In the genomic region with DNA sequence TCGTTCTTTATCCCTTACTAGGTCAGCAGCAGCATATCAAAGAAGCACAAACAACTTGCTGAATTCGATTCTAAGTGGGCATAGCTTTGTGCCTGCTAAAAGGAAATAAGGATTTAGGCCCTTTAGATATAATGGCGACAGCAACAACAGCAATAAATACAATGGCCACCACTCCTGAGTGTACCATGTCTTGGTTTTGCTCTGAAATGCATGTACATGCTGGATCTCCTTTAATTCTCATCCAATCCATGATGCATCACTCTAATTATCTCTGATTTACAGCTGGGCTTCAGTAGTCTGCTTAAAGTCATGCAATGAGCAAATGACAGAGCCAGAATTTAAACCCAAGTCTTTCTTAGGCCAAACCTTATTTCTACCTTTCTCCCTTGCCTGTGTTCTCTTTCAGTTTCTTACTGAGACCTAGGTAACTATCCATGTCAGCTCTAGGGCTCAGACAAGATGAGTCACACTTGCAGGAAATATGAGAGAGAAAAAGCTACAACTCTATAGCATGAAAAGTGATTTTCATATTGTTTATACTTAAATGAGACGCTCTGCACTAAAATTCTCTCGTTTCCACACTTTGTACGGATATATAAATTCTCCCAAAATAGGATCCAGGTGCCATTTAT, we compare ENCODE assay signal across 11 cellular contexts.
DNase-seq lines count a peak whose midpoint lies in the region; ATAC-seq and TF ChIP-seq lines count a peak whose summit lies in the region.
"Had no signal": no experiment of that assay in that cellular context is flagged by ENCODE, and none has a peak within 500 bp of the region (broad histone marks: within the 10 kb centered on the region; RNA-seq: fewer than 3 reads in every experiment).

No MANE protein-coding gene starts in this region.

- H3K9me2 ChIP-seq in HCT116 (ENCODE audit: insufficient read depth) = no peaks in the 10 kb centered on the region

- H3K9me3 ChIP-seq in HCT116 (ENCODE audit: control insufficient read depth in 1 of 2, insufficient read depth in 1 of 2, low read depth in 1 of 2, low read length in 2 of 2) = no peaks in the 10 kb centered on the region
- H3K9me3 ChIP-seq in iPS-15b (ENCODE audit: control insufficient read depth, insufficient read depth, low read length) = no peaks in the 10 kb centered on the region

- RAD21 ChIA-PET in HCT116 (lab: Charles Lee; ENCODE audit: low non-redundant PET in 1 of 2, low total read pairs in 2 of 2, uncharacterized antibody in 2 of 2, unreplicated experiment in 2 of 2) = no interaction called here

- BruUV-seq in HCT116 (replicated peaks; lab: Mats Ljungman, UMichigan) = no TSS peak

- H3K4me3 ChIP-seq in HCT116 (replicated peaks in 1 of 2; ENCODE audit: low read depth in 1 of 2, low read length in 2 of 2) (no peak overlapping the region), iPS-15b (ENCODE audit: low read depth, low read length) (no peak overlapping the region)

- no peaks in the 10 kb centered on the region for H3K27me3 ChIP-seq in HCT116 (ENCODE audit: insufficient read depth, low read length)
- no peaks in the 10 kb centered on the region for H3K27me3 ChIP-seq in iPS-15b (ENCODE audit: control insufficient read depth, insufficient read depth, low read length)

- TF ChIP-seq POLR2A in HCT116 (IDR thresholded peaks at IDR 0.05; ENCODE audit: borderline replicate concordance, extremely low read depth, insufficient read depth, insufficient read length) = no peak

- POLR2A ChIA-PET in GM10248 (lab: Yijun Ruan, JAX) (no interaction called here), HCT116 (lab: Charles Lee) (no interaction called here)

- H3K27ac ChIP-seq in HCT116 (ENCODE audit: low read depth, low read length) = no peak overlapping the region
- H3K27ac ChIP-seq: parathyroid adenoma had no signal

- ATAC-seq in HCT116 = no peak
- ATAC-seq in SK-N-SH treated with all-trans-retinoic acid at 6 μM for 48 hours = peak; percentile 86
- ATAC-seq in sciatic nerve = no peak
- ATAC-seq: activated CD4-positive, CD25-positive, alpha-beta regulatory T cell treated with anti-CD3 and anti-CD28 coated beads, Interleukin-2, amount 50 U/mL, for 24 hours had no signal

- H3K9ac ChIP-seq in HCT116 (ENCODE audit: low read length) (no peak overlapping the region), iPS-15b (ENCODE audit: low read depth, low read length) (peak overlapping the region; percentile 9)
- H3K9ac ChIP-seq: parathyroid adenoma had no signal

- H3K4me2 ChIP-seq in HCT116 (ENCODE audit: low read length) = peak overlapping the region; percentile 11; the same call in 1 of the 2 replicates

- H3K79me2 ChIP-seq in HCT116 (ENCODE audit: insufficient read depth, low read length) = no peaks in the 10 kb centered on the region
- H3K79me2 ChIP-seq: parathyroid adenoma had no signal

- TF ChIP-seq RAD21 in HCT116 (IDR thresholded peaks at IDR 0.05; ENCODE audit: low read depth) = no peak

- DNase-seq in GM10248 (ENCODE audit: extremely low spot score) = peak; percentile 17
- no peak for DNase-seq in HCT116 (ENCODE audit: low read depth, low spot score)
- no peak for DNase-seq in activated gamma-delta T cell (lab: John Stamatoyannopoulos, UW)
- DNase-seq in sciatic nerve (ENCODE audit: low spot score) = no peak
- DNase-seq in stimulated activated CD4-positive, alpha-beta T cell treated with anti-CD3 and anti-CD28 coated beads, Interleukin-15, amount 100 ng/mL, for 24 hours = no peak
- no peak for DNase-seq in cerebellum (ENCODE audit: low spot score)
- DNase-seq: stimulated activated CD8-positive, alpha-beta memory T cell treated with anti-CD3 and anti-CD28 coated beads, Interleukin-4, amount 100 ng/mL, for 48 hours had no signal

- peak overlapping the region; percentile 66 for H2AFZ ChIP-seq in HCT116 (ENCODE audit: low read depth, low read length, poor library complexity, severe bottlenecking)
- H2AFZ ChIP-seq: parathyroid adenoma had no signal

- intact Hi-C loops in HCT116 (cut with micrococcal nuclease) (no loop called here), sciatic nerve (cut with DNase I) (no loop called here)

- H3K4me1 ChIP-seq in HCT116 (ENCODE audit: control insufficient read depth in 1 of 2, insufficient read depth in 2 of 2, low read length in 2 of 2) = peaks cover 0 to 40% of the 10 kb centered on the region in 2 experiments; a peak in 3 of 4 replicates
- peaks cover 8% of the 10 kb centered on the region for H3K4me1 ChIP-seq in iPS-15b (ENCODE audit: control insufficient read depth, insufficient read depth, low read length)
- H3K4me1 ChIP-seq: parathyroid adenoma had no signal

- TF ChIP-seq CTCF in GM10248 (IDR thresholded peaks at IDR 0.05; ENCODE audit: control extremely low read depth, extremely low read depth, low read depth, missing control alignments) = no peak
- no peak for TF ChIP-seq CTCF in HCT116 (IDR thresholded peaks at IDR 0.05 in 2 of 3, conservative IDR thresholded peaks at IDR 0.05 in 1 of 3; ENCODE audit: borderline replicate concordance in 1 of 3, insufficient read depth in 1 of 3, low read depth in 2 of 3, low read length in 2 of 3)

- H3K36me3 ChIP-seq in HCT116 (ENCODE audit: control insufficient read depth in 1 of 2, insufficient read depth in 2 of 2, low read length in 2 of 2) = no peaks in the 10 kb centered on the region
- no peaks in the 10 kb centered on the region for H3K36me3 ChIP-seq in iPS-15b (ENCODE audit: control insufficient read depth, insufficient read depth, low read length)

- CTCF ChIA-PET in GM10248 (lab: Yijun Ruan, JAX) (interaction anchor here (1.4 to 1.5 kb wide), 2 partner anchors 33 to 99 kb away, joined by 3 read pairs; no protein-coding TSS in a partner anchor), HCT116 (lab: Charles Lee) (interaction anchor here (0.6 kb wide), 1 partner anchor 44 kb away, joined by 3 read pairs; no protein-coding TSS in a partner anchor)

- no peaks in the 10 kb centered on the region for H4K20me1 ChIP-seq in HCT116 (ENCODE audit: insufficient read depth)

TF ChIP-seq in HCT116, 20 proteins besides CTCF, POLR2A, EP300 and RAD21 (continues in another document):
- TF ChIP-seq YY1 (IDR thresholded peaks at IDR 0.05; ENCODE audit: extremely low read depth, insufficient replicate concordance, low read depth, low read length) = no peak
- TF ChIP-seq, protein P1, sequence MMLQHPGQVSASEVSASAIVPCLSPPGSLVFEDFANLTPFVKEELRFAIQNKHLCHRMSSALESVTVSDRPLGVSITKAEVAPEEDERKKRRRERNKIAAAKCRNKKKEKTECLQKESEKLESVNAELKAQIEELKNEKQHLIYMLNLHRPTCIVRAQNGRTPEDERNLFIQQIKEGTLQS (IDR thresholded peaks at IDR 0.05) = no peak
- no peak for TF ChIP-seq CBX3 (IDR thresholded peaks at IDR 0.05; ENCODE audit: low read depth)
- TF ChIP-seq EZH2 (IDR thresholded peaks at IDR 0.05) = no peak
- TF ChIP-seq, protein P2, sequence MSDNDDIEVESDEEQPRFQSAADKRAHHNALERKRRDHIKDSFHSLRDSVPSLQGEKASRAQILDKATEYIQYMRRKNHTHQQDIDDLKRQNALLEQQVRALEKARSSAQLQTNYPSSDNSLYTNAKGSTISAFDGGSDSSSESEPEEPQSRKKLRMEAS (IDR thresholded peaks at IDR 0.05) = no peak
- TF ChIP-seq ZFX (IDR thresholded peaks at IDR 0.05) = no peak
- no peak for TF ChIP-seq JUND (IDR thresholded peaks at IDR 0.05)
- TF ChIP-seq FOSL1 (IDR thresholded peaks at IDR 0.05; ENCODE audit: low read depth) = no peak
- TF ChIP-seq ELF1 (IDR thresholded peaks at IDR 0.05; ENCODE audit: borderline replicate concordance, low read depth) = no peak
- TF ChIP-seq CEBPB (IDR thresholded peaks at IDR 0.05; ENCODE audit: low read depth) = no peak
- no peak for TF ChIP-seq SIN3A (IDR thresholded peaks at IDR 0.05; ENCODE audit: low read depth)
- TF ChIP-seq ZNF274 (IDR thresholded peaks at IDR 0.05; ENCODE audit: low read depth, low read length) = no peak

TF ChIP-seq in SK-N-SH treated with all-trans-retinoic acid at 6 μM for 48 hours, 23 proteins besides CTCF, POLR2A, EP300 and RAD21:
- no peak for TF ChIP-seq ARNTL (CRISPR knock-in tag; IDR thresholded peaks at IDR 0.05; ENCODE audit: borderline replicate concordance, low read depth)
- TF ChIP-seq, protein P3, sequence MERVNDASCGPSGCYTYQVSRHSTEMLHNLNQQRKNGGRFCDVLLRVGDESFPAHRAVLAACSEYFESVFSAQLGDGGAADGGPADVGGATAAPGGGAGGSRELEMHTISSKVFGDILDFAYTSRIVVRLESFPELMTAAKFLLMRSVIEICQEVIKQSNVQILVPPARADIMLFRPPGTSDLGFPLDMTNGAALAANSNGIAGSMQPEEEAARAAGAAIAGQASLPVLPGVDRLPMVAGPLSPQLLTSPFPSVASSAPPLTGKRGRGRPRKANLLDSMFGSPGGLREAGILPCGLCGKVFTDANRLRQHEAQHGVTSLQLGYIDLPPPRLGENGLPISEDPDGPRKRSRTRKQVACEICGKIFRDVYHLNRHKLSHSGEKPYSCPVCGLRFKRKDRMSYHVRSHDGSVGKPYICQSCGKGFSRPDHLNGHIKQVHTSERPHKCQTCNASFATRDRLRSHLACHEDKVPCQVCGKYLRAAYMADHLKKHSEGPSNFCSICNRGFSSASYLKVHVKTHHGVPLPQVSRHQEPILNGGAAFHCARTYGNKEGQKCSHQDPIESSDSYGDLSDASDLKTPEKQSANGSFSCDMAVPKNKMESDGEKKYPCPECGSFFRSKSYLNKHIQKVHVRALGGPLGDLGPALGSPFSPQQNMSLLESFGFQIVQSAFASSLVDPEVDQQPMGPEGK (CRISPR knock-in tag; IDR thresholded peaks at IDR 0.05; ENCODE audit: borderline replicate concordance) = no peak
- TF ChIP-seq CSRNP3 (CRISPR knock-in tag; IDR thresholded peaks at IDR 0.05) = no peak
- TF ChIP-seq ISL1 (CRISPR knock-in tag; IDR thresholded peaks at IDR 0.05) = no peak
- TF ChIP-seq GLIS3 (CRISPR knock-in tag; IDR thresholded peaks at IDR 0.05) = no peak
- no peak for TF ChIP-seq CSDC2 (CRISPR knock-in tag; IDR thresholded peaks at IDR 0.05)
- no peak for TF ChIP-seq ZFP3 (CRISPR knock-in tag; IDR thresholded peaks at IDR 0.05)
- no peak for TF ChIP-seq PPARA (CRISPR knock-in tag; IDR thresholded peaks at IDR 0.05; ENCODE audit: borderline replicate concordance)
